Comparison of ENCODE assay signal across 1 cellular context in the genomic region with DNA sequence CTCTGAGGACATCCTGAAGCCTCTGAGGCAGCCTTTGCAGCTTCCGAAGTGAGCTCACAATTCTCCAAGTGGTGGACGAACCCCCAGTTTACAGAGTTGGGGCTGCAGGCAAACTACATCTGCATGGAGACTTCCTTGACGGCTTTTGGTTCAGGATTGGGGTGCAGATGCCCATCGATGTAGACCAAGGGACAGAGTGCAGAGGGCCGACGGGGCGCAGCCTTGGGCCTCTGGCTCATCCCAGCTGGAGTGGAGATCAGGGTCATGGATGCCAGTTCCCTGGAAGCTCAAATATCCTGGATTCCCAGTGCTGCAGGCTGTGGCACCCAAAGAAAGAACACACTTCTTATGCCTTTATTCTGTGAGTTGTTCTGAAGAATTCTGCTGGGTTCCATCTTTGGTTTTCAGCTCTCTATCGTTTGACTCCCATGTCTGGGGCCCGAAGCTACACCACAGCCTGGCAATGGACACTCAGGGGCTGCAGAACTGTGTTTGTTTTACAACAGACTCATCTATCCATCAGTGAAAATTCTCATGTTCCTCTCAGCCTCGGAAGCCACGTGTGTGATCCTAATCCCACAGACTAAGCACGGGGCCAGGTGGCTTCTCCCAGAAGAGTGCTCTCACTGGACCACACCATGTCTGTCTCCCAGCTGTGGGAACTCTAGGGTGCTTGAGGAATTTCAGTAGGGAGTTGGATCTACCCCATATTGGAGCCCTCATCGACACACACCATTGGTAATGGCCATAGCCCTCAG.
TF ChIP-seq lines count a peak whose summit lies in the region.

No MANE protein-coding gene starts in this region.

TF ChIP-seq in A549, 52 proteins besides CTCF, POLR2A, EP300 and RAD21 (continued from another document):
- TF ChIP-seq, protein P1, sequence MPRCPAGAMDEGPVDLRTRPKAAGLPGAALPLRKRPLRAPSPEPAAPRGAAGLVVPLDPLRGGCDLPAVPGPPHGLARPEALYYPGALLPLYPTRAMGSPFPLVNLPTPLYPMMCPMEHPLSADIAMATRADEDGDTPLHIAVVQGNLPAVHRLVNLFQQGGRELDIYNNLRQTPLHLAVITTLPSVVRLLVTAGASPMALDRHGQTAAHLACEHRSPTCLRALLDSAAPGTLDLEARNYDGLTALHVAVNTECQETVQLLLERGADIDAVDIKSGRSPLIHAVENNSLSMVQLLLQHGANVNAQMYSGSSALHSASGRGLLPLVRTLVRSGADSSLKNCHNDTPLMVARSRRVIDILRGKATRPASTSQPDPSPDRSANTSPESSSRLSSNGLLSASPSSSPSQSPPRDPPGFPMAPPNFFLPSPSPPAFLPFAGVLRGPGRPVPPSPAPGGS (IDR thresholded peaks at IDR 0.05) = no peak
